In the genomic region with DNA sequence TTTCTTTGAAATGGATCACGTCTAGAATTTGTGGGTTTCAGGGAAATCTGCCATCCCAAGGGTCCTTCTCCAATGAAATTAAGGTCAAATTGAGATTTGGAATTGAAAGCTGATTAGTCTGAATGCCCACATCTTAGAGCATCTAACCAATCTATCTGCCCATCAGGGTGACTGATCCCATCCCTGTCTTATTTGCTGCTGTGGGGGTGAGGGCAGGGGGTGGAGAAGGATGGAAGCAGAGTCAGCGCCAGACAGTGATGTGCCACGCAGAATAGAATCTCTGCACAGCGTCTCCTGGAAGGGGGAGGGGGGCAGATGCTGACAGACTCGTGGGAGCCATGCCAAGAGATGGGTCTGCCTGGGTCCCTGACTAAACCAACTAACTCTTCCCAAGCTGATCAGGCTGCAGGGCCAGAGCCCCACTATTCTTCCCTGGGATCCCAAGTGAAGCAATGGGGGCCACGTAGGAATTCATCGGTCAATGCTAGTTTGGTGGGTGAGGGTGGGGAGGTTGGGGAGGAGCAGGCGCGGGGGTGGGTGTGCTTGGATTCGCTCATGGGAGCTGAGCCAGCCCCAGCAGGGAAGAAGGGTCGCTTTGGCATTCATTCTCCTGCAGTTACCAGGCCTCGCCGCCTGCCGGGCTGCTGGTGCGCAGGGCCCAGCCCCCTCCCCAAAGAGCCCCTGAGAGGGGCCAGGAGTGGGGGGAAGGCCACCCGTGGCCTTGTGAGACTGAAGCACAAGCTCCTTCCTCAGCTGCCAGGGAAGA, we compare ENCODE assay signal across 8 cellular contexts. TPM values are rescaled to one million over a fixed set of nuclear protein-coding genes. Genes with fewer than 3 reads are reported as not detected.
DNase-seq lines count a peak whose midpoint lies in the region; ATAC-seq and TF ChIP-seq lines count a peak whose summit lies in the region.
"Had no signal": no experiment of that assay in that cellular context is flagged by ENCODE, and none has a peak within 500 bp of the region (broad histone marks: within the 10 kb centered on the region; RNA-seq: fewer than 3 reads in every experiment).

No MANE protein-coding gene starts in this region.

- no peaks in the 10 kb centered on the region for H3K79me2 ChIP-seq in KMS-11 (ENCODE audit: insufficient read depth, low read depth)
- H3K79me2 ChIP-seq in PC-3 (ENCODE audit: low read length): no peaks in the 10 kb centered on the region

- ATAC-seq in PC-3: peak; percentile 36
- ATAC-seq in foreskin keratinocyte: no peak
- no peak for ATAC-seq in HG02981 (IDR thresholded peaks at IDR 0.05; ENCODE audit: unreplicated experiment)
- ATAC-seq: activated CD8-positive, alpha-beta T cell treated with anti-CD3 and anti-CD28 coated beads for 36 hours had no signal

- peaks cover 8% of the 10 kb centered on the region for H3K4me1 ChIP-seq in KMS-11 (ENCODE audit: low read depth, poor library complexity, severe bottlenecking)
- H3K4me1 ChIP-seq in PC-3 (ENCODE audit: insufficient read depth, low read length): peaks cover 54% of the 10 kb centered on the region
- H3K4me1 ChIP-seq in foreskin keratinocyte: peaks cover 19% of the 10 kb centered on the region

- H3K27me3 ChIP-seq in KMS-11 (ENCODE audit: insufficient read depth, low read depth) (no peaks in the 10 kb centered on the region), PC-3 (ENCODE audit: low read length) (no peaks in the 10 kb centered on the region), foreskin keratinocyte (no peaks in the 10 kb centered on the region)

- H3K4me3 ChIP-seq in KMS-11 (IDR thresholded peaks at IDR 0.05; ENCODE audit: insufficient read depth, low read depth, low read length): no peak overlapping the region
- peak overlapping the region; percentile 29; the same call in 1 of the 2 replicates for H3K4me3 ChIP-seq in PC-3 (ENCODE audit: low read length)
- H3K4me3 ChIP-seq in skin epidermis: no peak overlapping the region

- no peak for TF ChIP-seq CTCF in KMS-11 (conservative IDR thresholded peaks at IDR 0.05; ENCODE audit: low read depth, low read length)
- no peak for TF ChIP-seq CTCF in PC-3 (conservative IDR thresholded peaks at IDR 0.05; ENCODE audit: low read depth, low read length)
- TF ChIP-seq CTCF in foreskin keratinocyte (conservative IDR thresholded peaks at IDR 0.05): no peak

- H3K4me2 ChIP-seq in KMS-11 (peak overlapping the region; percentile 39), PC-3 (ENCODE audit: low read length) (peak overlapping the region; percentile 74)

- intact Hi-C loops in PC-3 (cut with micrococcal nuclease): loop anchor here (2.0 kb wide), 1 partner anchor 32 kb away; a partner anchor contains a TSS

- TSS peak; percentile 93 for BruUV-seq in PC-3 (replicated peaks; lab: Mats Ljungman, UMichigan)

- POLR2A ChIA-PET in PC-3 (lab: Charles Lee; ENCODE audit: unreplicated experiment) (no interaction called here), HEK293T (lab: Yijun Ruan, JAX) (interaction anchor here (1.7 kb wide), 1 partner anchor 9 kb away, joined by 5 read pairs; no protein-coding TSS in a partner anchor)

- H3K27ac ChIP-seq in KMS-11 (peak overlapping the region; percentile 26; the same call in 1 of the 2 replicates), PC-3 (ENCODE audit: low read length) (peak overlapping the region; percentile 97), foreskin keratinocyte (peak overlapping the region; percentile 46), skin epidermis (peak overlapping the region in 16 of 21 experiments; percentile 9 to 88 (median 68))

- CTCF ChIA-PET in PC-3 (lab: Charles Lee): interaction anchor here (0.9 to 1.2 kb wide), 4 partner anchors 13 to 54 kb away, joined by 3 to 8 read pairs (median 4); a partner anchor contains a TSS
- CTCF ChIA-PET in HEK293T (lab: Yijun Ruan, JAX): interaction anchor here (1.1 kb wide), 1 partner anchor 8 kb away, joined by 5 read pairs; no protein-coding TSS in a partner anchor

- DNase-seq in PC-3 (no peak), foreskin keratinocyte (no peak), hippocampal formation (lab: John Stamatoyannopoulos, UW) (no peak), HEK293T (ENCODE audit: extremely low spot score) (no peak)
- DNase-seq: activated CD8-positive, alpha-beta T cell treated with anti-CD3 and anti-CD28 coated beads for 36 hours had no signal

- peak overlapping the region; percentile 54 for H2AFZ ChIP-seq in KMS-11 (ENCODE audit: low read depth)
- peak overlapping the region; percentile 73 for H2AFZ ChIP-seq in PC-3 (ENCODE audit: low read length)

- no peak overlapping the region for H3K9ac ChIP-seq in KMS-11
- peak overlapping the region; percentile 82 for H3K9ac ChIP-seq in PC-3 (ENCODE audit: low read length)

- H3K9me3 ChIP-seq in PC-3 (ENCODE audit: low read length): no peaks in the 10 kb centered on the region

- H3K9me2 ChIP-seq in PC-3 (replicated peaks; ENCODE audit: low read length): no peaks in the 10 kb centered on the region

- H3K36me3 ChIP-seq in KMS-11 (ENCODE audit: insufficient read depth) (no peaks in the 10 kb centered on the region), PC-3 (ENCODE audit: low read depth, low read length) (no peaks in the 10 kb centered on the region)

- H3F3A ChIP-seq in PC-3 (ENCODE audit: low read length, unreplicated experiment): no peaks in the 10 kb centered on the region

- H4K20me1 ChIP-seq in KMS-11 (ENCODE audit: insufficient read depth): no peaks in the 10 kb centered on the region
- no peaks in the 10 kb centered on the region for H4K20me1 ChIP-seq in PC-3 (ENCODE audit: low read length)

TF ChIP-seq in HEK293T, 16 proteins besides CTCF, POLR2A, EP300 and RAD21:
- TF ChIP-seq, protein P1, sequence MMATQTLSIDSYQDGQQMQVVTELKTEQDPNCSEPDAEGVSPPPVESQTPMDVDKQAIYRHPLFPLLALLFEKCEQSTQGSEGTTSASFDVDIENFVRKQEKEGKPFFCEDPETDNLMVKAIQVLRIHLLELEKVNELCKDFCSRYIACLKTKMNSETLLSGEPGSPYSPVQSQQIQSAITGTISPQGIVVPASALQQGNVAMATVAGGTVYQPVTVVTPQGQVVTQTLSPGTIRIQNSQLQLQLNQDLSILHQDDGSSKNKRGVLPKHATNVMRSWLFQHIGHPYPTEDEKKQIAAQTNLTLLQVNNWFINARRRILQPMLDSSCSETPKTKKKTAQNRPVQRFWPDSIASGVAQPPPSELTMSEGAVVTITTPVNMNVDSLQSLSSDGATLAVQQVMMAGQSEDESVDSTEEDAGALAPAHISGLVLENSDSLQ (IDR thresholded peaks at IDR 0.05): no peak
- TF ChIP-seq NFRKB (IDR thresholded peaks at IDR 0.05) (no peak), L3MBTL2 (conservative IDR thresholded peaks at IDR 0.05) (no peak), CTBP1 (IDR thresholded peaks at IDR 0.05; ENCODE audit: borderline replicate concordance) (no peak)

RNA-seq across cellular contexts. Expression of a gene that starts 32.2 kb away (rescaled TPM):
- total RNA-seq in PC-3 (2014; rRNA removed): 193 and 209 TPM in 2 replicates
- total RNA-seq in foreskin keratinocyte: 75.7 and 83.6 TPM in 2 replicates
- 77.6 and 80.9 TPM in 2 replicates for polyA plus RNA-seq in foreskin keratinocyte

RNA-seq across cellular contexts. Expression of a gene that starts 34.5 kb away (rescaled TPM):
- total RNA-seq in PC-3 (2014; rRNA removed) (0.63 and 1.3 TPM in 2 replicates), foreskin keratinocyte (16.8 and 18.0 TPM in 2 replicates)
- 18.3 and 23.3 TPM in 2 replicates for polyA plus RNA-seq in foreskin keratinocyte

RNA-seq across cellular contexts. Expression of a gene that starts 45.1 kb away (rescaled TPM):
- 45.1 and 72.6 TPM in 2 replicates for total RNA-seq in PC-3 (2014; rRNA removed)
- total RNA-seq in foreskin keratinocyte: 106 and 116 TPM in 2 replicates
- 58.7 and 62.8 TPM in 2 replicates for polyA plus RNA-seq in foreskin keratinocyte

RNA-seq across cellular contexts. Expression of a gene that starts 45.4 kb away (rescaled TPM):
- total RNA-seq in PC-3 (2014; rRNA removed) (3.8 and 6.0 TPM in 2 replicates), foreskin keratinocyte (not detected in 2 replicates)
- polyA plus RNA-seq in foreskin keratinocyte: not detected in 2 replicates
- total RNA-seq: activated CD8-positive, alpha-beta T cell treated with anti-CD3 and anti-CD28 coated beads for 36 hours had no signal

Comparison
In these comparisons a context has a peak if more than half of its experiments do, and no peak if none do; other contexts are left out.
1. H3K27ac ChIP-seq: peak in every context shown above with its lines; median percentile 97 in PC-3; 68 in skin epidermis; 46 in foreskin keratinocyte; 26 in KMS-11.